Comparison of ENCODE assay signal across 16 cellular contexts in genomic region chr5:62494772-62495171, GRCh38.
"Had no signal": no experiment of that assay in that cellular context is flagged by ENCODE, and none has a peak within 500 bp of the region (broad histone marks: within the 10 kb centered on the region; RNA-seq: fewer than 3 reads in every experiment).

No MANE protein-coding gene starts in this region.

- DNase-seq: activated CD4-positive, alpha-beta T cell treated with anti-CD3 and anti-CD28 coated beads, Interleukin-2, amount 50 U/mL, for 4 hours; activated gamma-delta T cell; effector CD8-positive, alpha-beta T cell; gastrocnemius medialis; heart right ventricle; left lung; occipital lobe; posterior cingulate gyrus; sigmoid colon; stimulated activated CD4-positive, alpha-beta T cell treated with anti-CD3 and anti-CD28 coated beads, Interleukin-4, amount 100 ng/mL, for 24 hours; upper lobe of left lung; WERI-Rb-1 had no signal

- ATAC-seq: activated naive CD4-positive, alpha-beta T cell treated with anti-CD3 and anti-CD28 coated beads, Interleukin-2, amount 50 U/mL, for 72 hours; esophagus mucosa; gastrocnemius medialis; heart right ventricle; left lung; stimulated activated memory B cell treated with anti-CD40 and anti-IgM and Interleukin-4, amounts not matched to agents 10 μg/mL and 1 μg/mL and 100 μg/mL, for 72 hours had no signal

- H3K9me3 ChIP-seq: gastrocnemius medialis, heart right ventricle, left lung, sigmoid colon, thoracic aorta, upper lobe of left lung had no signal

- H3K27me3 ChIP-seq: gastrocnemius medialis, heart right ventricle, left lung, sigmoid colon, upper lobe of left lung had no signal

- H3K27ac ChIP-seq: gastrocnemius medialis, heart right ventricle, left lung, sigmoid colon, thoracic aorta, upper lobe of left lung, WERI-Rb-1 had no signal

- H3K4me3 ChIP-seq: gastrocnemius medialis, heart right ventricle, left lung, sigmoid colon, thoracic aorta, upper lobe of left lung had no signal

- H3K4me1 ChIP-seq: gastrocnemius medialis, heart right ventricle, left lung, sigmoid colon, upper lobe of left lung had no signal
